ENCODE assay signal across 2 cellular contexts in genomic region chr9:98219364-98219716, GRCh38.
TF ChIP-seq lines count a peak whose summit lies in the region.

No MANE protein-coding gene starts in this region.

TF ChIP-seq in A549, 52 proteins besides CTCF, POLR2A, EP300 and RAD21:
- TF ChIP-seq EHF (CRISPR knock-in tag; IDR thresholded peaks at IDR 0.05) (no peak), HOXB5 (CRISPR knock-in tag; IDR thresholded peaks at IDR 0.05) (no peak), FOSL2 (IDR thresholded peaks at IDR 0.05) (no peak), FOSL2 (CRISPR knock-in tag; IDR thresholded peaks at IDR 0.05) (peak; percentile 42; the same call in 1 of the 2 replicates)

TF ChIP-seq in H1, 55 proteins besides CTCF, POLR2A, EP300 and RAD21:
- TF ChIP-seq TAF7 (optimal IDR thresholded peaks at IDR 0.05; ENCODE audit: borderline replicate concordance, low read depth, low read length) (no peak), CBX5 (IDR thresholded peaks at IDR 0.05; ENCODE audit: low read depth, low read length) (no peak), CEBPB (IDR thresholded peaks at IDR 0.05; ENCODE audit: low read depth, low read length) (no peak), KDM4A (IDR thresholded peaks at IDR 0.05; ENCODE audit: low read depth, low read length, severe bottlenecking) (no peak), JUND (IDR thresholded peaks at IDR 0.05; ENCODE audit: low read length) (no peak), CREB1 (IDR thresholded peaks at IDR 0.05) (no peak), RXRA (IDR thresholded peaks at IDR 0.05; ENCODE audit: insufficient read depth, low read depth, low read length) (no peak), FOSL1 (IDR thresholded peaks at IDR 0.05; ENCODE audit: insufficient read depth, low read depth, low read length) (no peak), HDAC6 (IDR thresholded peaks at IDR 0.05; ENCODE audit: low read depth, low read length) (no peak), GTF2F1 (IDR thresholded peaks at IDR 0.05; ENCODE audit: borderline replicate concordance, low read depth, low read length) (no peak), TEAD4 (IDR thresholded peaks at IDR 0.05; ENCODE audit: low read depth, low read length) (no peak)
